Comparison of ENCODE assay signal across 8 cellular contexts in genomic region chr13:36282818-36283432, GRCh38. TPM values are rescaled to one million over a fixed set of nuclear protein-coding genes. Genes with fewer than 3 reads are reported as not detected.
DNase-seq lines count a peak whose midpoint lies in the region; ATAC-seq and TF ChIP-seq lines count a peak whose summit lies in the region.

No MANE protein-coding gene starts in this region.

- DNase-seq in AG20443 (ENCODE audit: low spot score): peak; percentile 30
- DNase-seq in OCI-LY7 (ENCODE audit: low spot score): peak; percentile 31
- no peak for DNase-seq in esophagus muscularis mucosa (ENCODE audit: extremely low spot score)
- DNase-seq in ovary: no peak
- DNase-seq in HK-2 (ENCODE audit: unreplicated experiment): no peak

- TF ChIP-seq CTCF in OCI-LY7 (conservative IDR thresholded peaks at IDR 0.05; ENCODE audit: low read length): peak; percentile 93
- TF ChIP-seq CTCF in esophagus muscularis mucosa (IDR thresholded peaks at IDR 0.05): peak; percentile 76 to 86 (median 86)
- peak; percentile 41 to 69 (median 68) for TF ChIP-seq CTCF in ovary (IDR thresholded peaks at IDR 0.05)

- H2AFZ ChIP-seq in OCI-LY7 (ENCODE audit: low read length): no peak overlapping the region

- 43% methylated on average over 6 of the region's 6 CpGs for WGBS in esophagus muscularis mucosa
- WGBS in ovary, 3 donors: 40 to 42% (median 41%) methylated on average over 6 of the region's 6 CpGs

- intact Hi-C loops in OCI-LY7 (cut with micrococcal nuclease; ENCODE audit: unreplicated experiment): no loop called here
- intact Hi-C loops in esophagus muscularis mucosa (cut with DNase I): loop anchor here (5.0 kb wide), 3 partner anchors 59 to 454 kb away; no protein-coding TSS in a partner anchor
- intact Hi-C loops in ovary (cut with DNase I): loop anchor here in 3 of 4 donors (5.0 to 10.0 kb wide), 4 partner anchors 102 to 454 kb away; no protein-coding TSS in a partner anchor

- POLR2A ChIA-PET in OCI-LY7 (lab: Charles Lee): interaction anchor here (0.5 to 1.3 kb wide), 3 partner anchors 9 to 1728 kb away, joined by 3 to 4 read pairs (median 4); no protein-coding TSS in a partner anchor

- TF ChIP-seq EP300 in esophagus muscularis mucosa (IDR thresholded peaks at IDR 0.05) (no peak), ovary (IDR thresholded peaks at IDR 0.05) (no peak)

- no peaks in the 10 kb centered on the region for H3K9me2 ChIP-seq in OCI-LY7 (ENCODE audit: insufficient read depth, low read length)

- H3K27me3 ChIP-seq in esophagus muscularis mucosa: no peaks in the 10 kb centered on the region
- H3K27me3 ChIP-seq in ovary: no peaks in the 10 kb centered on the region

- H3K36me3 ChIP-seq in OCI-LY7 (ENCODE audit: insufficient read depth, low read length): no peaks in the 10 kb centered on the region
- no peaks in the 10 kb centered on the region for H3K36me3 ChIP-seq in esophagus muscularis mucosa
- H3K36me3 ChIP-seq in ovary: no peaks in the 10 kb centered on the region

- CTCF ChIA-PET in OCI-LY7 (lab: Charles Lee; ENCODE audit: unreplicated experiment): no interaction called here

- ATAC-seq in GM18868 (IDR thresholded peaks at IDR 0.05; ENCODE audit: unreplicated experiment) (peak; percentile 71), HG02571 (IDR thresholded peaks at IDR 0.05; ENCODE audit: unreplicated experiment) (no peak), HG02840 (IDR thresholded peaks at IDR 0.05; ENCODE audit: low FRiP score, unreplicated experiment) (no peak)

- H3K4me3 ChIP-seq in OCI-LY7 (ENCODE audit: low read depth, low read length, poor library complexity, severe bottlenecking): no peak overlapping the region
- no peak overlapping the region for H3K4me3 ChIP-seq in esophagus muscularis mucosa
- no peak overlapping the region for H3K4me3 ChIP-seq in ovary

- H3K27ac ChIP-seq in OCI-LY7 (ENCODE audit: low read depth, low read length, poor library complexity, severe bottlenecking) (no peak overlapping the region), esophagus muscularis mucosa (replicated peaks in 1 of 4) (no peak overlapping the region), ovary (no peak overlapping the region)

- BruUV-seq in OCI-LY7 (replicated peaks; lab: Mats Ljungman, UMichigan): no TSS peak

- H3K79me2 ChIP-seq in OCI-LY7 (ENCODE audit: insufficient read depth, low read depth, low read length): no peaks in the 10 kb centered on the region

- no peaks in the 10 kb centered on the region for H4K20me1 ChIP-seq in OCI-LY7 (ENCODE audit: insufficient read depth, low read length)

- H3K4me1 ChIP-seq in OCI-LY7 (ENCODE audit: insufficient read depth, low read length, poor library complexity, severe bottlenecking) (no peaks in the 10 kb centered on the region), esophagus muscularis mucosa (peaks cover 0 to 9% (median 0%) of the 10 kb centered on the region in 4 donors), ovary (ENCODE audit: insufficient read depth) (no peaks in the 10 kb centered on the region)

- H3K9me3 ChIP-seq in OCI-LY7 (ENCODE audit: low read length) (no peaks in the 10 kb centered on the region), esophagus muscularis mucosa (no peaks in the 10 kb centered on the region), ovary (no peaks in the 10 kb centered on the region)

- no peak overlapping the region for H3K4me2 ChIP-seq in OCI-LY7 (ENCODE audit: low read length)

- TF ChIP-seq POLR2A in esophagus muscularis mucosa (IDR thresholded peaks at IDR 0.05; ENCODE audit: low read depth) (no peak), ovary (IDR thresholded peaks at IDR 0.05) (no peak)

RNA-seq across cellular contexts. Expression of gene CCDC169, which starts 14.7 kb away (rescaled TPM):
- not detected in 2 replicates for total RNA-seq in OCI-LY7 (2014; rRNA removed; shearing (Covaris generic))
- total RNA-seq in OCI-LY7 (2022) (not detected in 2 replicates), esophagus muscularis mucosa (1 to 10 TPM in 1 of 4 donors, under 1 TPM in 3; 0.42 to 1.6 (median 0.84) TPM), ovary (1 to 10 TPM in 3 of 7 donors, under 1 TPM in 3, not detected in 1; 0.24 to 1.4 (median 0.97) TPM)
- polyA plus RNA-seq in ovary: 1 to 10 TPM in 1 of 2 donors, under 1 TPM in 1; 0.39 to 2.7 TPM

Comparison
In these comparisons a context has a peak if more than half of its experiments do, and no peak if none do; other contexts are left out.
1. DNase-seq: peak in AG20443 (single experiment) and OCI-LY7 (single experiment); none in esophagus muscularis mucosa (single experiment), ovary (0 of 5) and HK-2 (single experiment).
2. Peak in every context shown above with its lines, with median percentiles within 50 percentile points of each other: CTCF ChIP-seq.